14 cellular contexts compared by ENCODE assay signal in genomic region chr12:109445224-109445623, GRCh38. TPM values are rescaled to one million over a fixed set of nuclear protein-coding genes. Genes with fewer than 3 reads are reported as not detected.
DNase-seq lines count a peak whose midpoint lies in the region; FAIRE-seq and TF ChIP-seq lines count a peak whose summit lies in the region.
"Had no signal": no experiment of that assay in that cellular context is flagged by ENCODE, and none has a peak within 500 bp of the region (broad histone marks: within the 10 kb centered on the region; RNA-seq: fewer than 3 reads in every experiment).

No MANE protein-coding gene starts in this region.

- H3K36me3 ChIP-seq in astrocyte (ENCODE audit: insufficient read depth, low read length), result peaks cover 18% of the 10 kb centered on the region

- DNase-seq in GM04504 (ENCODE audit: low read depth) (peak; percentile 59), astrocyte (ENCODE audit: low read depth) (peak; percentile 64), immature natural killer cell (no peak), stromal cell of bone marrow (ENCODE audit: low read depth) (peak; percentile 40), DMS 273 (lab: John Stamatoyannopoulos, UW; ENCODE audit: unreplicated experiment) (no peak), hypothalamus (lab: John Stamatoyannopoulos, UW) (no peak)
- DNase-seq in activated CD8-positive, alpha-beta memory T cell treated with anti-CD3 and anti-CD28 coated beads for 24 hours, result no peak
- DNase-seq: activated CD4-positive, alpha-beta T cell treated with anti-CD3 and anti-CD28 coated beads, Interleukin-2, amount 50 U/mL, for 48 hours; naive thymus-derived CD4-positive, alpha-beta T cell; psoas muscle; stimulated activated CD4-positive, alpha-beta T cell treated with anti-CD3 and anti-CD28 coated beads, Interleukin-2, amount 100 ng/mL, for 48 hours; T-helper 9 cell; trophoblast cell had no signal

- H3K4me3 Mint-ChIP-seq in astrocyte (ENCODE audit: unreplicated experiment), result no peak overlapping the region
- H3K4me3 Mint-ChIP-seq in immature natural killer cell, result peak overlapping the region in 2 of 5 donors; percentile 10 to 65
- H3K4me3 Mint-ChIP-seq: naive thymus-derived CD4-positive, alpha-beta T cell had no signal

- no peak overlapping the region for H3K27ac ChIP-seq in astrocyte (ENCODE audit: low read depth, low read length)
- H3K27ac ChIP-seq: psoas muscle had no signal

- H3K27me3 Mint-ChIP-seq in astrocyte (ENCODE audit: low read depth, unreplicated experiment) (no peaks in the 10 kb centered on the region), immature natural killer cell (ENCODE audit: low read depth in 3 of 3) (peaks cover 0 to 7% (median 2%) of the 10 kb centered on the region in 3 donors)
- H3K27me3 Mint-ChIP-seq: naive thymus-derived CD4-positive, alpha-beta T cell had no signal

- no peaks in the 10 kb centered on the region for H3K9me3 ChIP-seq in astrocyte (ENCODE audit: insufficient read depth, low read depth, low read length)
- H3K9me3 ChIP-seq: psoas muscle had no signal

- H3K4me1 ChIP-seq in astrocyte (ENCODE audit: insufficient read depth, low read length), result peaks cover 5% of the 10 kb centered on the region
- H3K4me1 ChIP-seq: psoas muscle had no signal

- no peaks in the 10 kb centered on the region for H3K27me3 ChIP-seq in astrocyte (ENCODE audit: insufficient read depth, low read length)

- H3K4me2 ChIP-seq in astrocyte (ENCODE audit: low read length), result no peak overlapping the region

- no peak overlapping the region for H3K4me3 ChIP-seq in astrocyte (ENCODE audit: insufficient read depth, low read depth, low read length)
- H3K4me3 ChIP-seq: psoas muscle had no signal

- H3K4me1 Mint-ChIP-seq in astrocyte (ENCODE audit: low read depth, unreplicated experiment), result peaks cover 13% of the 10 kb centered on the region
- H3K4me1 Mint-ChIP-seq in immature natural killer cell, result peaks cover 67 to 77% of the 10 kb centered on the region in 2 donors

- H2AFZ ChIP-seq in astrocyte (ENCODE audit: low read depth, low read length), result no peak overlapping the region

- H3K79me2 ChIP-seq in astrocyte (ENCODE audit: insufficient read depth, low read length), result peaks cover 35% of the 10 kb centered on the region

- H3K27ac Mint-ChIP-seq in astrocyte (ENCODE audit: unreplicated experiment) (no peak overlapping the region), immature natural killer cell (peak overlapping the region; percentile 90 to 99 (median 93))

- H3K9ac ChIP-seq in astrocyte (ENCODE audit: low read length), result no peak overlapping the region

- no peak for TF ChIP-seq CTCF in astrocyte (IDR thresholded peaks at IDR 0.05; ENCODE audit: insufficient read depth, low read depth, low read length)

- H3K36me3 Mint-ChIP-seq in astrocyte (ENCODE audit: low read depth, unreplicated experiment), result peaks cover 25% of the 10 kb centered on the region
- peaks cover 8 to 40% (median 16%) of the 10 kb centered on the region in 3 donors for H3K36me3 Mint-ChIP-seq in immature natural killer cell

- no peak for FAIRE-seq in astrocyte (lab: Jason Lieb, UNC)
- FAIRE-seq: G401.6 had no signal

- peaks cover 36% of the 10 kb centered on the region for H4K20me1 ChIP-seq in astrocyte (ENCODE audit: insufficient read depth, low read length)

- H3K9me3 Mint-ChIP-seq in astrocyte (ENCODE audit: unreplicated experiment), result no peaks in the 10 kb centered on the region
- no peaks in the 10 kb centered on the region for H3K9me3 Mint-ChIP-seq in immature natural killer cell
- H3K9me3 Mint-ChIP-seq: naive thymus-derived CD4-positive, alpha-beta T cell had no signal

RNA-seq across cellular contexts. Expression of gene KCTD10, which starts 31.9 kb away (rescaled TPM):
- total RNA-seq in astrocyte, result 118 and 120 TPM in 2 replicates
- 100 to 1,000 TPM in 2 of 3 donors, 10 to 100 TPM in 1; 59.7 to 204 (median 127) TPM for polyA plus RNA-seq in immature natural killer cell

RNA-seq across cellular contexts. Expression of gene UBE3B, which starts 32.2 kb away (rescaled TPM):
- total RNA-seq in astrocyte, result 34.4 and 42.6 TPM in 2 replicates
- 10 to 100 TPM; 25.3 to 41.2 (median 34.2) TPM for polyA plus RNA-seq in immature natural killer cell

Comparison
In these comparisons a context has a peak if more than half of its experiments do, and no peak if none do; other contexts are left out.
1. DNase-seq: peak in GM04504 (single experiment), astrocyte (single experiment) and stromal cell of bone marrow (single experiment); none in immature natural killer cell (0 of 3), DMS 273 (single experiment), hypothalamus (0 of 51) and activated CD8-positive, alpha-beta memory T cell treated with anti-CD3 and anti-CD28 coated beads for 24 hours (single experiment).